ENCODE assay signal across 1 cellular context in genomic region chr17:14356043-14356637, GRCh38.
TF ChIP-seq lines count a peak whose summit lies in the region.

No MANE protein-coding gene starts in this region.

TF ChIP-seq in H1, 55 proteins besides CTCF, POLR2A, EP300 and RAD21:
- TF ChIP-seq TEAD4 (IDR thresholded peaks at IDR 0.05; ENCODE audit: low read depth, low read length) (peak; percentile 18; the same call in 1 of the 2 replicates), YY1 (IDR thresholded peaks at IDR 0.05; ENCODE audit: low read depth, low read length) (peak; percentile 68), RXRA (IDR thresholded peaks at IDR 0.05; ENCODE audit: insufficient read depth, low read depth, low read length) (no peak), CHD7 (IDR thresholded peaks at IDR 0.05; ENCODE audit: insufficient replicate concordance, low read length) (peak; percentile 78), E2F6 (IDR thresholded peaks at IDR 0.05) (0 out of 2 replicates have a peak, but pooled peaks have one; percentile 12), EZH2 (IDR thresholded peaks at IDR 0.05; ENCODE audit: low read depth, low read length, severe bottlenecking) (no peak), ZNF274 (IDR thresholded peaks at IDR 0.05; ENCODE audit: borderline replicate concordance, extremely low read depth, low read length) (no peak), NANOG (IDR thresholded peaks at IDR 0.05; ENCODE audit: insufficient read depth, low read depth, low read length, poor library complexity, severe bottlenecking) (peak; percentile 40), HDAC2 (IDR thresholded peaks at IDR 0.05; ENCODE audit: borderline replicate concordance in 1 of 2, low read depth in 2 of 2, low read length in 2 of 2) (peak; percentile 70 to 83; a peak in 2 of 4 replicates)
- TF ChIP-seq, protein P1, sequence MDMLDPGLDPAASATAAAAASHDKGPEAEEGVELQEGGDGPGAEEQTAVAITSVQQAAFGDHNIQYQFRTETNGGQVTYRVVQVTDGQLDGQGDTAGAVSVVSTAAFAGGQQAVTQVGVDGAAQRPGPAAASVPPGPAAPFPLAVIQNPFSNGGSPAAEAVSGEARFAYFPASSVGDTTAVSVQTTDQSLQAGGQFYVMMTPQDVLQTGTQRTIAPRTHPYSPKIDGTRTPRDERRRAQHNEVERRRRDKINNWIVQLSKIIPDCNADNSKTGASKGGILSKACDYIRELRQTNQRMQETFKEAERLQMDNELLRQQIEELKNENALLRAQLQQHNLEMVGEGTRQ (IDR thresholded peaks at IDR 0.05; ENCODE audit: low read length) = no peak
TF ChIP-seq in H1: peak in this region for 6.
